Comparison of ENCODE assay signal across 1 cellular context in the genomic region with DNA sequence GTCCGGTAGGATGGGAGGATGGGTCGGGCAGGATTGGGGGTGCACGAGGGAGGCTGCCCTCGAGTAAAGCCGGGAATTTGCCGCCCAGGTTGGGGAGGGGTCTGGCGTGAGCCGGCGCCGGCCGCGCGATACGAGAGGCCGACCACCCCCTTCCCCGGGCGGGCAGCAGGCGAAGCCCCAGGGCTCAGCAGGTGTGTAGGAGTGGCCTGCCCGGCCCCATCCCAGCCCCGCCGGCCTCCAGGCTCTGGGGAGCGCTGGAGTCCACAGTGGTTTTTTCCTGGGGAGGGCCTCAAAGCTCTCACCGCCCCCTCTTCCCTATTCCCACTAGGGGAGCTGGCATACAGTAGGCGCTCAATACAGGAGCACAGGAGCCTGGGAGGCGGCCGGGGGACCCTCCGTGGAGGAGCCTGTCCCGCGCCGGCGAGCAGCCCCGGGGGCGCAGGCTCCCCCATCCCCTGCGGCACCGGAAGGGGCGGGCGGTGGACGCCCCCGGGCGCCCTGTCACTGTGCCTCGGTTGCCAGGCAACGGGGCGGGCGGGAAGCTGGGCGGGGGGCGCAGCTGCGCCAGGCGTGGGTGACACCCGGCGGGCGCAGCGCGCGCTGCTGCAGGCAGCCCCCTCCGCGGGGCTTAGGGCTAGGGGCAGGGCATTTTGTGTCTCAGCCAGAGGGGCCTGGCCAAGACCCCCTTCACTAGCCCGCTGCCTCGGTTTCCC.
TF ChIP-seq lines count a peak whose summit lies in the region.

No MANE protein-coding gene starts in this region.

TF ChIP-seq in SK-N-SH, 30 proteins besides CTCF, POLR2A, EP300 and RAD21:
- TF ChIP-seq TCF12 (IDR thresholded peaks at IDR 0.05) = no peak
- TF ChIP-seq GATA2 (CRISPR knock-in tag; IDR thresholded peaks at IDR 0.05) = no peak
- TF ChIP-seq FOSL2 (IDR thresholded peaks at IDR 0.05; ENCODE audit: borderline replicate concordance, low read depth) = no peak
- TF ChIP-seq ZBTB33 (IDR thresholded peaks at IDR 0.05; ENCODE audit: borderline replicate concordance, low read depth) = no peak
- TF ChIP-seq YY1 (IDR thresholded peaks at IDR 0.05; ENCODE audit: low read depth) = no peak
